In the genomic region with DNA sequence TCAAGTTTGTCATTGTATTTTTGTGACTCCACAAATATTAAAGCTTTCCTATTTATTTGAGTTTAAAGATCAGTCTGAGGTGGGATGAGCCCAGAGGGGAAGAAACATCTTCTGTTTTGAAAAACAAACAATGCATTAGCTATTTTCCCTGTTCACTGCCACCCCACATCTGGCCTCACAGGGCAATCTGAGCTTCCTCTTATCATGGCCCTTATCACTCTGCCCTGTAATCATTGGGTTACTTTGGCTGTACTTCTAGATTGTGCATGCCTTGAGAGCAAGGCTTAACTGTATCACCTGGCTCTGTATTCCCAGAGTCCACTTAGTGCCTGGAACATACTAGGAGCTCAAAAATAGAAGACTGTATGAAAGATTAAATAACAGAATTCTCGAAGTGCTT, we compare ENCODE assay signal across 16 cellular contexts.
"Had no signal": no experiment of that assay in that cellular context is flagged by ENCODE, and none has a peak within 500 bp of the region (broad histone marks: within the 10 kb centered on the region; RNA-seq: fewer than 3 reads in every experiment).

No MANE protein-coding gene starts in this region.

- H3K4me3 ChIP-seq: coronary artery, heart left ventricle, lower lobe of right lung, psoas muscle had no signal

- H3K36me3 ChIP-seq: heart left ventricle, lower lobe of right lung had no signal

- H3K9me3 ChIP-seq: heart left ventricle, lower lobe of right lung, psoas muscle had no signal

- FAIRE-seq: frontal cortex had no signal

- ATAC-seq: activated CD8-positive, alpha-beta T cell treated with anti-CD3 and anti-CD28 coated beads, Interleukin-2, amount 10 ng/mL, durations not matched to agents 7 days and 5 days; natural killer cell; psoas muscle; WTC11 had no signal

- DNase-seq: activated CD4-positive, alpha-beta T cell treated with anti-CD3 and anti-CD28 coated beads for 48 hours; activated CD8-positive, alpha-beta T cell treated with anti-CD3 and anti-CD28 coated beads, Interleukin-2, amount 10 ng/mL, durations not matched to agents 7 days and 5 days; activated naive CD4-positive, alpha-beta T cell treated with anti-CD3 and anti-CD28 coated beads, Interleukin-2, amount 10 ng/mL, durations not matched to agents 7 days and 5 days; central memory CD4-positive, alpha-beta T cell; effector CD4-positive, alpha-beta T cell; heart left ventricle; islet precursor cell; lower lobe of right lung; natural killer cell; psoas muscle; stimulated activated CD4-positive, alpha-beta T cell treated with anti-CD3 and anti-CD28 coated beads, Interleukin-2, amount 100 ng/mL, for 48 hours; stimulated activated naive CD4-positive, alpha-beta T cell treated with Interleukin-2 at 50 U/mL for 16 hours had no signal

- H3K27ac Mint-ChIP-seq: activated CD8-positive, alpha-beta T cell treated with anti-CD3 and anti-CD28 coated beads, Interleukin-2, amount 10 ng/mL, durations not matched to agents 7 days and 5 days; activated naive CD4-positive, alpha-beta T cell treated with anti-CD3 and anti-CD28 coated beads, Interleukin-2, amount 10 ng/mL, durations not matched to agents 7 days and 5 days; natural killer cell; WTC11 had no signal

- H3K27ac ChIP-seq: coronary artery, lower lobe of right lung, psoas muscle had no signal

- H3K4me3 Mint-ChIP-seq: activated CD8-positive, alpha-beta T cell treated with anti-CD3 and anti-CD28 coated beads, Interleukin-2, amount 10 ng/mL, durations not matched to agents 7 days and 5 days; activated naive CD4-positive, alpha-beta T cell treated with anti-CD3 and anti-CD28 coated beads, Interleukin-2, amount 10 ng/mL, durations not matched to agents 7 days and 5 days; natural killer cell; type B pancreatic cell; WTC11 had no signal

- H3K27me3 Mint-ChIP-seq: activated naive CD4-positive, alpha-beta T cell treated with anti-CD3 and anti-CD28 coated beads, Interleukin-2, amount 10 ng/mL, durations not matched to agents 7 days and 5 days had no signal

- H3K9me3 Mint-ChIP-seq: activated naive CD4-positive, alpha-beta T cell treated with anti-CD3 and anti-CD28 coated beads, Interleukin-2, amount 10 ng/mL, durations not matched to agents 7 days and 5 days; type B pancreatic cell; WTC11 had no signal

- H3K4me1 Mint-ChIP-seq: activated naive CD4-positive, alpha-beta T cell treated with anti-CD3 and anti-CD28 coated beads, Interleukin-2, amount 10 ng/mL, durations not matched to agents 7 days and 5 days; natural killer cell had no signal

- H3K36me3 Mint-ChIP-seq: activated naive CD4-positive, alpha-beta T cell treated with anti-CD3 and anti-CD28 coated beads, Interleukin-2, amount 10 ng/mL, durations not matched to agents 7 days and 5 days; natural killer cell; type B pancreatic cell; WTC11 had no signal

- H3K27me3 ChIP-seq: heart left ventricle had no signal
